Comparison of ENCODE assay signal across 20 cellular contexts in genomic region chr22:30813936-30814335, GRCh38.
DNase-seq lines count a peak whose midpoint lies in the region; ATAC-seq and TF ChIP-seq lines count a peak whose summit lies in the region.
"Had no signal": no experiment of that assay in that cellular context is flagged by ENCODE, and none has a peak within 500 bp of the region (broad histone marks: within the 10 kb centered on the region; RNA-seq: fewer than 3 reads in every experiment).

No MANE protein-coding gene starts in this region.

- no peaks in the 10 kb centered on the region for H3K27me3 ChIP-seq in upper lobe of left lung
- H3K27me3 ChIP-seq: BLaER1 had no signal

- H3K27me3 Mint-ChIP-seq in activated CD8-positive, alpha-beta T cell treated with anti-CD3 and anti-CD28 coated beads for 36 hours: peaks cover 4% of the 10 kb centered on the region
- H3K27me3 Mint-ChIP-seq: IgD-negative memory B cell had no signal

- intact Hi-C loops in activated CD8-positive, alpha-beta T cell treated with anti-CD3 and anti-CD28 coated beads for 36 hours (cut with micrococcal nuclease): no loop called here

- no peaks in the 10 kb centered on the region for H3K36me3 ChIP-seq in upper lobe of left lung
- H3K36me3 ChIP-seq: BLaER1 had no signal

- peak; percentile 32 for DNase-seq in EH (ENCODE audit: low read depth)
- DNase-seq in M059J (ENCODE audit: low read depth): peak; percentile 41
- peak; percentile 42 for DNase-seq in epithelial cell of esophagus (ENCODE audit: low read depth)
- peak; percentile 75 for DNase-seq in mesenteric fat pad (ENCODE audit: low spot score)
- DNase-seq in DMS153 (lab: John Stamatoyannopoulos, UW): no peak
- no peak for DNase-seq in activated CD8-positive, alpha-beta T cell treated with anti-CD3 and anti-CD28 coated beads for 36 hours
- DNase-seq in upper lobe of left lung: no peak
- no peak for DNase-seq in activated naive CD4-positive, alpha-beta T cell treated with anti-CD3 and anti-CD28 coated beads, Interleukin-2, amount 50 U/mL, for 72 hours (ENCODE audit: low spot score in 2 of 2)
- DNase-seq: 8988T; Calu3; CD8-positive, alpha-beta T cell; DMS53; DND-41; GDM1; HCEC 1CT had no signal

- no peak overlapping the region for H3K4me3 Mint-ChIP-seq in activated CD8-positive, alpha-beta T cell treated with anti-CD3 and anti-CD28 coated beads for 36 hours
- H3K4me3 Mint-ChIP-seq: CD8-positive, alpha-beta T cell; GM23338; IgD-negative memory B cell had no signal

- no peak for ATAC-seq in activated CD8-positive, alpha-beta T cell treated with anti-CD3 and anti-CD28 coated beads for 36 hours
- ATAC-seq in upper lobe of left lung (ENCODE audit: low FRiP score in 2 of 2): no peak
- ATAC-seq in activated naive CD4-positive, alpha-beta T cell treated with anti-CD3 and anti-CD28 coated beads, Interleukin-2, amount 50 U/mL, for 72 hours: no peak
- ATAC-seq: CD8-positive, alpha-beta T cell; GM23338; HepG2 had no signal

- H3K36me3 Mint-ChIP-seq in activated CD8-positive, alpha-beta T cell treated with anti-CD3 and anti-CD28 coated beads for 36 hours (ENCODE audit: low read depth): no peaks in the 10 kb centered on the region
- H3K36me3 Mint-ChIP-seq in activated naive CD4-positive, alpha-beta T cell treated with anti-CD3 and anti-CD28 coated beads, Interleukin-2, amount 50 U/mL, for 72 hours: no peaks in the 10 kb centered on the region
- H3K36me3 Mint-ChIP-seq: CD8-positive, alpha-beta T cell had no signal

- 86 to 90% methylated on average over 7 of the region's 7 CpGs for WGBS in upper lobe of left lung, 2 donors

- POLR2A ChIA-PET in activated CD8-positive, alpha-beta T cell treated with anti-CD3 and anti-CD28 coated beads for 36 hours (lab: Charles Lee): no interaction called here

- no peaks in the 10 kb centered on the region for H3K9me3 Mint-ChIP-seq in activated CD8-positive, alpha-beta T cell treated with anti-CD3 and anti-CD28 coated beads for 36 hours
- no peaks in the 10 kb centered on the region for H3K9me3 Mint-ChIP-seq in activated naive CD4-positive, alpha-beta T cell treated with anti-CD3 and anti-CD28 coated beads, Interleukin-2, amount 50 U/mL, for 72 hours
- H3K9me3 Mint-ChIP-seq: CD8-positive, alpha-beta T cell; GM23338 had no signal

- H3K27ac ChIP-seq in upper lobe of left lung: no peak overlapping the region
- H3K27ac ChIP-seq: BLaER1, HL-60 had no signal

- CTCF ChIA-PET in activated CD8-positive, alpha-beta T cell treated with anti-CD3 and anti-CD28 coated beads for 36 hours (lab: Charles Lee): no interaction called here

- no peaks in the 10 kb centered on the region for H3K9me3 ChIP-seq in upper lobe of left lung
- H3K9me3 ChIP-seq: BLaER1 had no signal

- H3K4me1 ChIP-seq in upper lobe of left lung: no peaks in the 10 kb centered on the region
- H3K4me1 ChIP-seq: BLaER1 had no signal

- no peak overlapping the region for H3K27ac Mint-ChIP-seq in activated CD8-positive, alpha-beta T cell treated with anti-CD3 and anti-CD28 coated beads for 36 hours
- H3K27ac Mint-ChIP-seq in activated naive CD4-positive, alpha-beta T cell treated with anti-CD3 and anti-CD28 coated beads, Interleukin-2, amount 50 U/mL, for 72 hours: no peak overlapping the region
- H3K27ac Mint-ChIP-seq: CD8-positive, alpha-beta T cell; GM23338; IgD-negative memory B cell had no signal

- H3K4me3 ChIP-seq in epithelial cell of esophagus (ENCODE audit: low read length): no peak overlapping the region
- no peak overlapping the region for H3K4me3 ChIP-seq in upper lobe of left lung
- H3K4me3 ChIP-seq: BLaER1, GM23338 had no signal

- H3K4me1 Mint-ChIP-seq in activated CD8-positive, alpha-beta T cell treated with anti-CD3 and anti-CD28 coated beads for 36 hours (ENCODE audit: low read depth): no peaks in the 10 kb centered on the region
- H3K4me1 Mint-ChIP-seq: GM23338, IgD-negative memory B cell had no signal

- no peak for TF ChIP-seq POLR2A in upper lobe of left lung (IDR thresholded peaks at IDR 0.05)

- no peak for TF ChIP-seq CTCF in epithelial cell of esophagus (IDR thresholded peaks at IDR 0.05; ENCODE audit: insufficient read depth, low read depth, low read length, missing control alignments)
- TF ChIP-seq CTCF in activated CD8-positive, alpha-beta T cell treated with anti-CD3 and anti-CD28 coated beads for 36 hours (IDR thresholded peaks at IDR 0.05): no peak
- TF ChIP-seq CTCF in upper lobe of left lung (IDR thresholded peaks at IDR 0.05): no peak

- TF ChIP-seq EP300 in upper lobe of left lung (IDR thresholded peaks at IDR 0.05): no peak

Comparison
In these comparisons a context has a peak if more than half of its experiments do, and no peak if none do; other contexts are left out.
1. DNase-seq: peak in EH (single experiment), M059J (single experiment), epithelial cell of esophagus (single experiment) and mesenteric fat pad (single experiment); none in DMS153 (single experiment), activated CD8-positive, alpha-beta T cell treated with anti-CD3 and anti-CD28 coated beads for 36 hours (single experiment), upper lobe of left lung (0 of 2) and activated naive CD4-positive, alpha-beta T cell treated with anti-CD3 and anti-CD28 coated beads, Interleukin-2, amount 50 U/mL, for 72 hours (0 of 2).